Comparison of ENCODE assay signal across 1 cellular context in genomic region chr12:122646568-122647220, GRCh38.
TF ChIP-seq lines count a peak whose summit lies in the region.

No MANE protein-coding gene starts in this region.

TF ChIP-seq in GM12878, 131 proteins besides CTCF, POLR2A, EP300 and RAD21 (continued from another document):
- TF ChIP-seq CEBPZ (IDR thresholded peaks at IDR 0.05; ENCODE audit: low read depth, low read length): no peak
- no peak for TF ChIP-seq HDGF (IDR thresholded peaks at IDR 0.05)
- no peak for TF ChIP-seq HCFC1 (IDR thresholded peaks at IDR 0.05; ENCODE audit: low read length)
- peak in 1 of 2 experiments; percentile 54; a peak in 1 of 4 replicates for TF ChIP-seq SRF (IDR thresholded peaks at IDR 0.05; ENCODE audit: low read depth in 2 of 2, low read length in 2 of 2)
- peak; percentile 56; the same call in 1 of the 2 replicates for TF ChIP-seq CHD2 (IDR thresholded peaks at IDR 0.05; ENCODE audit: borderline replicate concordance, low read depth, low read length)
- no peak for TF ChIP-seq KLF5 (IDR thresholded peaks at IDR 0.05; ENCODE audit: partially characterized antibody)
- TF ChIP-seq ZNF384 (IDR thresholded peaks at IDR 0.05; ENCODE audit: borderline replicate concordance, low read depth, low read length): no peak
- no peak for TF ChIP-seq ZNF274 (IDR thresholded peaks at IDR 0.05; ENCODE audit: insufficient read depth, insufficient read length)
- 0 out of 2 replicates have a peak, but pooled peaks have one; percentile 68 for TF ChIP-seq MAX (IDR thresholded peaks at IDR 0.05; ENCODE audit: low read depth, low read length)
- peak; percentile 79 for TF ChIP-seq RAD51 (IDR thresholded peaks at IDR 0.05)
- TF ChIP-seq SP1 (IDR thresholded peaks at IDR 0.05; ENCODE audit: low read depth, low read length): peak; percentile 52
- no peak for TF ChIP-seq E4F1 (IDR thresholded peaks at IDR 0.05; ENCODE audit: borderline replicate concordance, partially characterized antibody)
- no peak for TF ChIP-seq ASH2L (IDR thresholded peaks at IDR 0.05; ENCODE audit: borderline replicate concordance, low read depth)
- no peak for TF ChIP-seq ZNF217 (IDR thresholded peaks at IDR 0.05)
- TF ChIP-seq STAT1 (conservative IDR thresholded peaks at IDR 0.05): no peak
- TF ChIP-seq PBX3 (IDR thresholded peaks at IDR 0.05; ENCODE audit: insufficient replicate concordance, low read depth, low read length): no peak
- TF ChIP-seq JUNB (IDR thresholded peaks at IDR 0.05): peak; percentile 93
- peak; percentile 33; the same call in 1 of the 2 replicates for TF ChIP-seq BACH1 (IDR thresholded peaks at IDR 0.05; ENCODE audit: borderline replicate concordance)
- peak; percentile 74 for TF ChIP-seq BCL11A (IDR thresholded peaks at IDR 0.05; ENCODE audit: low read depth, low read length)
- peak; percentile 48; the same call in 1 of the 2 replicates for TF ChIP-seq TBL1XR1 (IDR thresholded peaks at IDR 0.05; ENCODE audit: low read depth, low read length)
